In genomic region chr14:66070542-66071319, GRCh38 we compare ENCODE assay signal across 9 cellular contexts.
DNase-seq lines count a peak whose midpoint lies in the region; ATAC-seq, FAIRE-seq and TF ChIP-seq lines count a peak whose summit lies in the region.
"Had no signal": no experiment of that assay in that cellular context is flagged by ENCODE, and none has a peak within 500 bp of the region (broad histone marks: within the 10 kb centered on the region; RNA-seq: fewer than 3 reads in every experiment).

No MANE protein-coding gene starts in this region.

- H3K79me2 ChIP-seq in fibroblast of lung (ENCODE audit: control insufficient read depth, insufficient read depth, low read length), result no peaks in the 10 kb centered on the region
- no peaks in the 10 kb centered on the region for H3K79me2 ChIP-seq in trophoblast cell (ENCODE audit: control insufficient read depth, insufficient read depth, low read length, poor library complexity)

- H3K18ac ChIP-seq in trophoblast cell (ENCODE audit: low read length), result no peak overlapping the region

- no peak overlapping the region for H2BK12ac ChIP-seq in trophoblast cell (ENCODE audit: low read length)

- H4K12ac ChIP-seq in trophoblast cell (ENCODE audit: low read depth, low read length), result no peak overlapping the region

- no peak overlapping the region for H2AFZ ChIP-seq in fibroblast of lung (ENCODE audit: low read length)
- H2AFZ ChIP-seq in trophoblast cell (ENCODE audit: insufficient read depth, low read length, poor library complexity), result peak overlapping the region; percentile 18

- H2BK120ac ChIP-seq in trophoblast cell (ENCODE audit: insufficient read depth, low read length, poor library complexity), result no peak overlapping the region

- H3K9ac ChIP-seq in fibroblast of lung (ENCODE audit: insufficient read depth, low read length) (no peak overlapping the region), trophoblast cell (ENCODE audit: low read length) (no peak overlapping the region)

- peak; percentile 70 for DNase-seq in BE2C
- DNase-seq in GM20000 (ENCODE audit: low spot score), result peak; percentile 73
- DNase-seq in NCI-H526 (lab: John Stamatoyannopoulos, UW), result peak; percentile 17 to 79
- DNase-seq in activated T-cell treated with anti-CD3 and anti-CD28 coated beads for 1 hour (ENCODE audit: low read depth), result peak; percentile 76
- peak in 1 of 2 donors; percentile 6 for DNase-seq in fibroblast of lung (ENCODE audit: low read depth in 2 of 2)
- peak in 1 of 2 donors; percentile 62 for DNase-seq in trophoblast cell
- DNase-seq in urothelium cell line (ENCODE audit: low spot score), result peak; percentile 87
- no peak for DNase-seq in sciatic nerve (ENCODE audit: low spot score)

- H3K27ac ChIP-seq in fibroblast of lung (ENCODE audit: insufficient read depth, low read length) (no peak overlapping the region), trophoblast cell (ENCODE audit: low read depth, low read length) (no peak overlapping the region)
- H3K27ac ChIP-seq: skin epidermis had no signal

- H3K36me3 ChIP-seq in BE2C (no peaks in the 10 kb centered on the region), fibroblast of lung (ENCODE audit: control insufficient read depth, insufficient read depth, low read length) (no peaks in the 10 kb centered on the region), trophoblast cell (ENCODE audit: control insufficient read depth in 1 of 2, insufficient read depth in 2 of 2, low read length in 2 of 2) (no peaks in the 10 kb centered on the region)

- H4K20me1 ChIP-seq in fibroblast of lung (ENCODE audit: control insufficient read depth, extremely low read depth, insufficient read depth, low read length), result no peaks in the 10 kb centered on the region

- no peak overlapping the region for H4K91ac ChIP-seq in trophoblast cell (ENCODE audit: low read depth, low read length)

- H2BK5ac ChIP-seq in trophoblast cell (ENCODE audit: low read depth, low read length, poor library complexity), result no peak overlapping the region

- no peaks in the 10 kb centered on the region for H3K79me1 ChIP-seq in trophoblast cell (ENCODE audit: low read length)

- H3K23ac ChIP-seq in trophoblast cell (ENCODE audit: low read length), result no peak overlapping the region

- H3K4me2 ChIP-seq in fibroblast of lung (ENCODE audit: extremely low read depth, insufficient read depth, low read length) (no peak overlapping the region), trophoblast cell (ENCODE audit: low read length) (no peak overlapping the region)

- ATAC-seq in sciatic nerve, result no peak

- peak; percentile 90 for FAIRE-seq in urothelium cell line (lab: Jason Lieb, UNC)

- TF ChIP-seq CTCF in BE2C (IDR thresholded peaks at IDR 0.05; ENCODE audit: low read depth, low read length) (peak; percentile 96), GM20000 (IDR thresholded peaks at IDR 0.05; ENCODE audit: extremely low read depth, missing control alignments) (peak; percentile 74), fibroblast of lung (conservative IDR thresholded peaks at IDR 0.05 in 1 of 2, IDR thresholded peaks at IDR 0.05 in 1 of 2; ENCODE audit: low read depth in 1 of 2, low read length in 2 of 2) (peak; percentile 68 to 77)

- H3K4me3 ChIP-seq in BE2C (ENCODE audit: low read depth, low read length), result no peak overlapping the region
- H3K4me3 ChIP-seq in fibroblast of lung (replicated peaks in 1 of 4; ENCODE audit: control extremely low read depth in 1 of 4, insufficient read depth in 1 of 4, low read depth in 3 of 4, low read length in 4 of 4), result no peak overlapping the region
- H3K4me3 ChIP-seq in trophoblast cell (ENCODE audit: low read depth, low read length), result no peak overlapping the region
- H3K4me3 ChIP-seq: skin epidermis had no signal

- no peak overlapping the region for H3K14ac ChIP-seq in trophoblast cell (ENCODE audit: low read length)

- H3K4ac ChIP-seq in trophoblast cell (ENCODE audit: low read depth, low read length), result no peak overlapping the region

- no peak overlapping the region for H2AK5ac ChIP-seq in trophoblast cell (ENCODE audit: low read length)

- H3K4me1 ChIP-seq in BE2C (no peaks in the 10 kb centered on the region; the same call in 1 of the 2 replicates), fibroblast of lung (ENCODE audit: control insufficient read depth, extremely low read depth, insufficient read depth, low read length) (no peaks in the 10 kb centered on the region), trophoblast cell (ENCODE audit: control insufficient read depth in 1 of 2, insufficient read depth in 2 of 2, low read length in 2 of 2) (peaks cover 0 to 1% of the 10 kb centered on the region in 2 experiments)

- WGBS in trophoblast cell (ENCODE audit: extremely low coverage, insufficient coverage, insufficient read length), result no CpG with 5 or more reads among the region's 12 CpGs

- H4K8ac ChIP-seq in trophoblast cell (ENCODE audit: low read depth, low read length), result no peak overlapping the region

- intact Hi-C loops in sciatic nerve (cut with DNase I), result no loop called here

- H3K27me3 ChIP-seq in BE2C, result no peaks in the 10 kb centered on the region
- H3K27me3 ChIP-seq in fibroblast of lung (ENCODE audit: control insufficient read depth, insufficient read depth, low read length), result no peaks in the 10 kb centered on the region
- no peaks in the 10 kb centered on the region for H3K27me3 ChIP-seq in trophoblast cell (ENCODE audit: insufficient read depth, low read length)

- H3K9me3 ChIP-seq in BE2C, result no peaks in the 10 kb centered on the region
- no peaks in the 10 kb centered on the region for H3K9me3 ChIP-seq in fibroblast of lung (ENCODE audit: control insufficient read depth, insufficient read depth, low read depth, low read length)
- H3K9me3 ChIP-seq in trophoblast cell (ENCODE audit: insufficient read depth, low read depth, low read length), result no peaks in the 10 kb centered on the region
